20 cellular contexts compared by ENCODE assay signal in the genomic region with DNA sequence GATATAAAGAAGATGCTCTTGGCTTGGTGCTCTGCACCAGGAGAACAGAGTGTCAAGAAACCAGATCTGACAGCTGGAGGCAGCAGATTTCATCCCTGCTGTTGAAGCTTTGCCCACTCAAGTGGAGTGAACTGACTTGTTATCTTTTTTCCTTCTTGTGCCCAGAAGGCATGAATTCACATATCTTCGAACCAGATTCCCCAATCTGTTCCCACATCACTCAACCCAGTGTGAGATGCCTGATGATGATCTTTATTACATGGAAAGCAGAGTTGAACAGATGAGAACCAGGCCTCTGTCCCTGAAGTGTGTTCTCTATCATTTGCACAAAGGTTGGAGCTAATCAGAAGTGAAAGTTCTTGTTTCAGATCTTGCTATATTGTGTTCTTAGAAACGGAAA.
"Had no signal": no experiment of that assay in that cellular context is flagged by ENCODE, and none has a peak within 500 bp of the region (broad histone marks: within the 10 kb centered on the region; RNA-seq: fewer than 3 reads in every experiment).

No MANE protein-coding gene starts in this region.

- H3K9me3 Mint-ChIP-seq: dendritic cell treated with granulocyte-macrophage colony-stimulating factor and Interleukin-4, amounts not matched to agents 40 ng/mL and 50 ng/mL, for 4 days; endodermal cell; mesothelial cell of epicardium had no signal

- H3K4me3 Mint-ChIP-seq: dendritic cell treated with granulocyte-macrophage colony-stimulating factor and Interleukin-4, amounts not matched to agents 40 ng/mL and 50 ng/mL, for 4 days; effector memory CD8-positive, alpha-beta T cell; endodermal cell; mesothelial cell of epicardium had no signal

- H3K27ac ChIP-seq: colonic mucosa, esophagus muscularis mucosa, foreskin keratinocyte, gastroesophageal sphincter, heart right ventricle, left lung, lower lobe of right lung had no signal

- H3K4me1 Mint-ChIP-seq: endodermal cell, mesothelial cell of epicardium had no signal

- H3K9me3 ChIP-seq: colonic mucosa, esophagus muscularis mucosa, gastroesophageal sphincter, heart right ventricle, left lung, lower lobe of right lung, mucosa of descending colon had no signal

- H3K27ac Mint-ChIP-seq: dendritic cell treated with granulocyte-macrophage colony-stimulating factor and Interleukin-4, amounts not matched to agents 40 ng/mL and 50 ng/mL, for 4 days; effector memory CD8-positive, alpha-beta T cell; endodermal cell; mesothelial cell of epicardium had no signal

- H3K36me3 Mint-ChIP-seq: mesothelial cell of epicardium had no signal

- H3K4me1 ChIP-seq: colonic mucosa, esophagus muscularis mucosa, foreskin keratinocyte, gastroesophageal sphincter, heart right ventricle, left lung, lower lobe of right lung had no signal

- DNase-seq: cerebellar nuclear complex; colonic mucosa; cortex of kidney; effector CD8-positive, alpha-beta T cell; effector memory CD8-positive, alpha-beta T cell; endodermal cell; foreskin keratinocyte; head of caudate nucleus; heart right ventricle; hippocampal formation; left cardiac atrium; left lung; left ventricle myocardium superior; lower lobe of right lung; mesenchymal stem cell; mucosa of descending colon had no signal

- H3K27me3 Mint-ChIP-seq: dendritic cell treated with granulocyte-macrophage colony-stimulating factor and Interleukin-4, amounts not matched to agents 40 ng/mL and 50 ng/mL, for 4 days; effector memory CD8-positive, alpha-beta T cell had no signal

- H3K4me3 ChIP-seq: colonic mucosa, esophagus muscularis mucosa, gastroesophageal sphincter, heart right ventricle, left lung, lower lobe of right lung, mucosa of descending colon had no signal

- H3K36me3 ChIP-seq: colonic mucosa, esophagus muscularis mucosa, gastroesophageal sphincter, heart right ventricle, left lung, lower lobe of right lung had no signal

- ATAC-seq: effector memory CD8-positive, alpha-beta T cell; foreskin keratinocyte; gastroesophageal sphincter; heart right ventricle; left cardiac atrium; left lung; left ventricle myocardium superior; lower lobe of right lung; mucosa of descending colon had no signal

- H3K27me3 ChIP-seq: colonic mucosa, esophagus muscularis mucosa, foreskin keratinocyte, gastroesophageal sphincter, heart right ventricle, left lung had no signal
